Comparison of ENCODE assay signal across 1 cellular context in genomic region chr9:121252104-121252851, GRCh38.
TF ChIP-seq lines count a peak whose summit lies in the region.

No MANE protein-coding gene starts in this region.

TF ChIP-seq in H1, 55 proteins besides CTCF, POLR2A, EP300 and RAD21:
- TF ChIP-seq HDAC6 (IDR thresholded peaks at IDR 0.05; ENCODE audit: low read depth, low read length) (no peak), USF2 (IDR thresholded peaks at IDR 0.05; ENCODE audit: low read length) (no peak), SP1 (IDR thresholded peaks at IDR 0.05; ENCODE audit: low read depth, low read length) (no peak)
